9 cellular contexts compared by ENCODE assay signal in genomic region chr7:131109757-131110293, GRCh38.
DNase-seq lines count a peak whose midpoint lies in the region; ATAC-seq, FAIRE-seq and TF ChIP-seq lines count a peak whose summit lies in the region.
"Had no signal": no experiment of that assay in that cellular context is flagged by ENCODE, and none has a peak within 500 bp of the region (broad histone marks: within the 10 kb centered on the region; RNA-seq: fewer than 3 reads in every experiment).

No MANE protein-coding gene starts in this region.

- no peak for FAIRE-seq in bronchial epithelial cell (lab: Jason Lieb, UNC)
- FAIRE-seq: islet of Langerhans had no signal

- intact Hi-C loops in spleen (cut with DNase I; ENCODE audit: low total_unique reads): no loop called here

- H3K27ac ChIP-seq in spleen: peak overlapping the region; percentile 94 to 100 (median 98)

- H3K9me3 ChIP-seq in spleen: no peaks in the 10 kb centered on the region

- peaks cover 34 to 54% (median 52%) of the 10 kb centered on the region in 6 donors for H3K4me1 ChIP-seq in spleen

- H3K27me3 ChIP-seq in bronchial epithelial cell (ENCODE audit: control insufficient read depth, insufficient read depth, low read length): no peaks in the 10 kb centered on the region
- no peaks in the 10 kb centered on the region for H3K27me3 ChIP-seq in spleen (replicated peaks in 1 of 7)

- TF ChIP-seq CTCF in WI38 (IDR thresholded peaks at IDR 0.05; ENCODE audit: low read depth, low read length) (no peak), bronchial epithelial cell (IDR thresholded peaks at IDR 0.05; ENCODE audit: insufficient read depth, low read length, severe bottlenecking) (no peak), spleen (IDR thresholded peaks at IDR 0.05 in 8 of 11, conservative IDR thresholded peaks at IDR 0.05 in 3 of 11) (peak in 1 of 11 experiments; percentile 14)

- ATAC-seq in GM21825 (IDR thresholded peaks at IDR 0.05; ENCODE audit: unreplicated experiment) (peak; percentile 30), GM18520 (IDR thresholded peaks at IDR 0.05; ENCODE audit: unreplicated experiment) (no peak)

- 0 to 2% (median 1%) methylated on average over 17 to 37 of the region's 37 CpGs for WGBS in spleen, 5 donors

- H3K4me3 ChIP-seq in WI38 (ENCODE audit: low read depth, low read length) (peak overlapping the region; percentile 85), bronchial epithelial cell (ENCODE audit: low read depth, low read length) (peak overlapping the region; percentile 59), spleen (peak overlapping the region; percentile 39 to 97 (median 80))

- peak; percentile 87 for DNase-seq in Caki2 (ENCODE audit: low read depth)
- DNase-seq in NCI-H2029 (lab: John Stamatoyannopoulos, UW): peak; percentile 87
- DNase-seq in bronchial epithelial cell (ENCODE audit: low read depth): peak; percentile 39
- DNase-seq in inferior parietal cortex (ENCODE audit: extremely low spot score): peak; percentile 69
- DNase-seq in spleen: peak; percentile 97

- peak in 2 of 3 donors; percentile 1 to 41 for TF ChIP-seq POLR2A in spleen (IDR thresholded peaks at IDR 0.05)

- H3K36me3 ChIP-seq in bronchial epithelial cell (ENCODE audit: control insufficient read depth, insufficient read depth, low read length) (no peaks in the 10 kb centered on the region), spleen (peaks cover 0 to 5% (median 0%) of the 10 kb centered on the region in 6 donors)

- in situ Hi-C loops in Caki2 (cut with HindIII; ENCODE audit: low pct_unique_long_range_greater_than_20kb, low sequenced_read_pairs): no loop called here

Comparison
In these comparisons a context has a peak if more than half of its experiments do, and no peak if none do; other contexts are left out.
1. DNase-seq: peak in every context shown above with its lines; median percentile 97 in spleen; 87 in Caki2; 87 in NCI-H2029; 69 in inferior parietal cortex; 39 in bronchial epithelial cell.